In genomic region chr10:92789826-92790225, GRCh38 we compare ENCODE assay signal across 22 cellular contexts.
"Had no signal": no experiment of that assay in that cellular context is flagged by ENCODE, and none has a peak within 500 bp of the region (broad histone marks: within the 10 kb centered on the region; RNA-seq: fewer than 3 reads in every experiment).

No MANE protein-coding gene starts in this region.

- H3K9me3 Mint-ChIP-seq: activated CD4-positive, alpha-beta memory T cell treated with anti-CD3 and anti-CD28 coated beads, Interleukin-2, amount 10 ng/mL, durations not matched to agents 7 days and 5 days; activated CD4-positive, alpha-beta T cell treated with anti-CD3 and anti-CD28 coated beads, Interleukin-2, amount 10 ng/mL, durations not matched to agents 24 days and 14 days; activated naive CD4-positive, alpha-beta T cell treated with anti-CD3 and anti-CD28 coated beads, Interleukin-2, amount 10 ng/mL, durations not matched to agents 7 days and 5 days; activated T-cell treated with anti-CD3 and anti-CD28 coated beads, Interleukin-2, amount 50 U/mL, for 72 hours; nephron had no signal

- H3K4me1 ChIP-seq: right lobe of liver, testis, uterus had no signal

- H3K36me3 Mint-ChIP-seq: activated naive CD4-positive, alpha-beta T cell treated with anti-CD3 and anti-CD28 coated beads, Interleukin-2, amount 10 ng/mL, durations not matched to agents 7 days and 5 days had no signal

- H3K4me1 Mint-ChIP-seq: activated CD4-positive, alpha-beta memory T cell treated with anti-CD3 and anti-CD28 coated beads, Interleukin-2, amount 10 ng/mL, durations not matched to agents 7 days and 5 days; activated CD4-positive, alpha-beta T cell treated with anti-CD3 and anti-CD28 coated beads, Interleukin-2, amount 10 ng/mL, durations not matched to agents 24 days and 14 days; nephron had no signal

- H3K27ac Mint-ChIP-seq: activated CD4-positive, alpha-beta memory T cell treated with anti-CD3 and anti-CD28 coated beads, Interleukin-2, amount 10 ng/mL, durations not matched to agents 7 days and 5 days; activated CD4-positive, alpha-beta T cell treated with anti-CD3 and anti-CD28 coated beads, Interleukin-2, amount 10 ng/mL, durations not matched to agents 24 days and 14 days; activated naive CD4-positive, alpha-beta T cell treated with anti-CD3 and anti-CD28 coated beads, Interleukin-2, amount 10 ng/mL, durations not matched to agents 7 days and 5 days; activated T-cell treated with anti-CD3 and anti-CD28 coated beads, Interleukin-2, amount 50 U/mL, for 72 hours; nephron had no signal

- ATAC-seq: activated CD4-positive, CD25-positive, alpha-beta regulatory T cell treated with anti-CD3 and anti-CD28 coated beads, Interleukin-2, amount 50 U/mL, for 24 hours; activated T-cell treated with anti-CD3 and anti-CD28 coated beads, Interleukin-2, amount 50 U/mL, for 72 hours had no signal

- H3K4me3 ChIP-seq: heart right ventricle, lower lobe of right lung, right lobe of liver, skin epidermis, testis, uterus had no signal

- H3K27ac ChIP-seq: lower lobe of right lung, right lobe of liver, testis, uterus had no signal

- H3K4me3 Mint-ChIP-seq: activated CD4-positive, alpha-beta memory T cell treated with anti-CD3 and anti-CD28 coated beads, Interleukin-2, amount 10 ng/mL, durations not matched to agents 7 days and 5 days; activated CD4-positive, alpha-beta T cell treated with anti-CD3 and anti-CD28 coated beads, Interleukin-2, amount 10 ng/mL, durations not matched to agents 24 days and 14 days; activated naive CD4-positive, alpha-beta T cell treated with anti-CD3 and anti-CD28 coated beads, Interleukin-2, amount 10 ng/mL, durations not matched to agents 7 days and 5 days; activated T-cell treated with anti-CD3 and anti-CD28 coated beads, Interleukin-2, amount 50 U/mL, for 72 hours; nephron had no signal

- H3K9me3 ChIP-seq: lower lobe of right lung, right lobe of liver, testis, uterus had no signal

- H3K36me3 ChIP-seq: heart right ventricle, lower lobe of right lung, right lobe of liver, uterus had no signal

- H3K27me3 ChIP-seq: right lobe of liver, testis, uterus had no signal

- DNase-seq: activated CD4-positive, alpha-beta memory T cell treated with anti-CD3 and anti-CD28 coated beads, Interleukin-2, amount 10 ng/mL, durations not matched to agents 7 days and 5 days; activated CD4-positive, alpha-beta T cell treated with anti-CD3 and anti-CD28 coated beads, Interleukin-2, amount 10 ng/mL, durations not matched to agents 24 days and 14 days; activated effector memory CD4-positive, alpha-beta T cell treated with anti-CD3 and anti-CD28 coated beads, Interleukin-2, amount 50 U/mL, for 16 hours; activated naive CD4-positive, alpha-beta T cell treated with anti-CD3 and anti-CD28 coated beads, Interleukin-2, amount 10 ng/mL, durations not matched to agents 7 days and 5 days; activated T-cell treated with anti-CD3 and anti-CD28 coated beads, Interleukin-2, amount 50 U/mL, for 72 hours; amygdala; cortex of kidney; foreskin fibroblast; heart right ventricle; kidney; lower lobe of right lung; occipital lobe; right lobe of liver; stimulated activated CD4-positive, alpha-beta T cell treated with anti-CD3 and anti-CD28 coated beads, Interleukin-2, amount 100 ng/mL, for 24 hours; stimulated activated naive CD4-positive, alpha-beta T cell; T-helper 9 cell; testis; trophoblast cell; uterus had no signal
